7 cellular contexts compared by ENCODE assay signal in the genomic region with DNA sequence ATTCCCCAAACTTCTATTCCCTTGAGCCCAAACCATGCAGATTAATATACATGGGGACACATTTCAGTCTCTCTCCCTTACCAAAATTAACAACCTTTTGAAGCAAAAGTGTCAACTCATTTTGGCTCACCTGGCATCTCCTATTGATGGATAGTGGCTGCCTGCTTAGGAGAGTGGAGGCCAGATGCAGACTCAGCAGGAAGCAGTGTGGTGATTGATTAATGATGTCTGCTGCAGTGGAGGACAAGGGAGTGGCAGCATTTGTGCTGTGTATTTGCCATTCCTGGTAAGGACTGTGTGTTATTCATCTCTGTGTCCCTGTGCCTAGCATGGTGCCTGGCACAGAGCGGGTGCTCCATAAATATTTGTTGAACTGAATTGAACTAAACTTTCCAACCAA.
"Had no signal": no experiment of that assay in that cellular context is flagged by ENCODE, and none has a peak within 500 bp of the region (broad histone marks: within the 10 kb centered on the region; RNA-seq: fewer than 3 reads in every experiment).

No MANE protein-coding gene starts in this region.

- H3K4me1 Mint-ChIP-seq: IgD-negative memory B cell had no signal

- H3K9me3 Mint-ChIP-seq: H9 had no signal

- H3K4me3 Mint-ChIP-seq: H9, IgD-negative memory B cell had no signal

- FAIRE-seq: H54, HTR-8/SVneo had no signal

- DNase-seq: GOT3, H9, HCEC 1CT, KG1 had no signal

- H3K27ac Mint-ChIP-seq: H9, IgD-negative memory B cell had no signal

- H3K27me3 Mint-ChIP-seq: IgD-negative memory B cell had no signal
